26 cellular contexts compared by ENCODE assay signal in genomic region chr4:73853718-73854473, GRCh38. TPM values are rescaled to one million over a fixed set of nuclear protein-coding genes. Genes with fewer than 3 reads are reported as not detected.
A peak's percentile ranks its signal among the peaks of the same experiment; 100 is the strongest.
DNase-seq lines count a peak whose midpoint lies in the region; ATAC-seq, FAIRE-seq and TF ChIP-seq lines count a peak whose summit lies in the region.
"Had no signal": no experiment of that assay in that cellular context is flagged by ENCODE, and none has a peak within 500 bp of the region (broad histone marks: within the 10 kb centered on the region; RNA-seq: fewer than 3 reads in every experiment).

No MANE protein-coding gene starts in this region.

- TF ChIP-seq RAD21 in A549 (conservative IDR thresholded peaks at IDR 0.05 in 1 of 2, IDR thresholded peaks at IDR 0.05 in 1 of 2) (no peak), H1 (IDR thresholded peaks at IDR 0.05 in 1 of 2, conservative IDR thresholded peaks at IDR 0.05 in 1 of 2; ENCODE audit: low read depth in 2 of 2, low read length in 2 of 2) (no peak)

- H3K79me2 ChIP-seq in H1 (ENCODE audit: control insufficient read depth in 1 of 2, insufficient read depth in 2 of 2, low read length in 2 of 2) (no peaks in the 10 kb centered on the region), PC-3 (ENCODE audit: low read length) (no peaks in the 10 kb centered on the region)

- 75% methylated on average over 8 of the region's 8 CpGs for WGBS in A549 (ENCODE audit: missing lambda C conversion rate)
- WGBS in H1 (ENCODE audit: extremely low coverage in 1 of 2, insufficient coverage in 1 of 2, insufficient read length in 1 of 2, insufficient replicate concordance in 2 of 2, low coverage in 1 of 2, low lambda C conversion rate in 2 of 2, missing lambda C conversion rate in 1 of 2), 2 experiments: 67% methylated on average over 7 of the region's 8 CpGs; no CpG with 5 or more reads in 1 of the 2 experiments

- H3K4me3 ChIP-seq in A549 (no peak overlapping the region), HUES48 (ENCODE audit: low read depth, low read length) (peak overlapping the region; percentile 49), H1 (ENCODE audit: extremely low read depth in 1 of 4, insufficient read depth in 2 of 4, low read depth in 3 of 4, low read length in 4 of 4) (peak overlapping the region in 1 of 4 experiments; percentile 18; a peak in 1 of 8 replicates), neutrophil (ENCODE audit: low read depth in 1 of 2, low read length in 1 of 2) (peak overlapping the region; percentile 52), PC-3 (ENCODE audit: low read length) (no peak overlapping the region)
- H3K4me3 ChIP-seq: adrenal gland, cardiac muscle cell, SJCRH30, uterus had no signal

- POLR2A ChIA-PET in A549 (lab: Yijun Ruan, JAX): no interaction called here
- POLR2A ChIA-PET in H1 (lab: Charles Lee; ENCODE audit: partially characterized antibody): no interaction called here
- POLR2A ChIA-PET in PC-3 (lab: Charles Lee; ENCODE audit: unreplicated experiment): interaction anchor here (0.6 kb wide), 2 partner anchors 42 to 114 kb away, joined by 4 read pairs; partner anchors contain the start of gene CXCL8

- TF ChIP-seq CTCF in A549 (IDR thresholded peaks at IDR 0.05) (no peak), H1 (IDR thresholded peaks at IDR 0.05; ENCODE audit: control extremely low read depth in 1 of 3, insufficient read depth in 1 of 3, low read depth in 1 of 3, low read length in 3 of 3) (no peak), neutrophil (IDR thresholded peaks at IDR 0.05) (no peak), PC-3 (conservative IDR thresholded peaks at IDR 0.05; ENCODE audit: low read depth, low read length) (no peak), GM10266 (IDR thresholded peaks at IDR 0.05; ENCODE audit: control insufficient read depth, insufficient read depth, low read depth, missing control alignments) (no peak)

- intact Hi-C loops in PC-3 (cut with micrococcal nuclease): no loop called here

- H3K9me2 ChIP-seq in PC-3 (replicated peaks; ENCODE audit: low read length): no peaks in the 10 kb centered on the region

- no peaks in the 10 kb centered on the region for H3K4me1 ChIP-seq in A549
- 0 out of 2 replicates have a peak, but pooled peaks cover 8% of the 10 kb centered on the region for H3K4me1 ChIP-seq in HUES48 (ENCODE audit: control insufficient read depth, insufficient read depth, low read length)
- H3K4me1 ChIP-seq in H1 (replicated peaks in 1 of 4; ENCODE audit: control insufficient read depth in 3 of 4, insufficient read depth in 4 of 4, low read length in 3 of 4): 0 out of 7 replicates have a peak, but pooled peaks cover 0 to 3% (median 0%) of the 10 kb centered on the region in 4 experiments
- H3K4me1 ChIP-seq in neutrophil (ENCODE audit: control insufficient read depth in 1 of 2, insufficient read depth in 1 of 2, low read depth in 1 of 2, low read length in 1 of 2): peaks cover 39 to 53% of the 10 kb centered on the region in 2 experiments
- peaks cover 18% of the 10 kb centered on the region for H3K4me1 ChIP-seq in PC-3 (ENCODE audit: insufficient read depth, low read length)
- H3K4me1 ChIP-seq: adrenal gland, SJCRH30, uterus had no signal

- H4K91ac ChIP-seq in H1 (replicated peaks; ENCODE audit: insufficient read length, low read length): no peak overlapping the region

- H3K27me3 ChIP-seq in HUES48 (ENCODE audit: control insufficient read depth, insufficient read depth, low read length) (peaks cover 19% of the 10 kb centered on the region), H1 (replicated peaks in 1 of 4; ENCODE audit: control insufficient read depth in 3 of 4, extremely low read depth in 1 of 4, insufficient read depth in 3 of 4, low read length in 3 of 4) (no peaks in the 10 kb centered on the region), neutrophil (no peaks in the 10 kb centered on the region), PC-3 (ENCODE audit: low read length) (no peaks in the 10 kb centered on the region)
- H3K27me3 ChIP-seq: adrenal gland, SJCRH30, uterus had no signal

- H3K9ac ChIP-seq in HUES48 (ENCODE audit: low read depth, low read length): no peak overlapping the region
- no peak overlapping the region for H3K9ac ChIP-seq in H1 (replicated peaks in 1 of 4; ENCODE audit: extremely low read depth in 1 of 4, low read depth in 3 of 4, low read length in 3 of 4)
- H3K9ac ChIP-seq in PC-3 (ENCODE audit: low read length): no peak overlapping the region

- FAIRE-seq in A549 (lab: Jason Lieb, UNC) (no peak), H1 (lab: Jason Lieb, UNC) (no peak)
- FAIRE-seq: A204.1 had no signal

- no peak overlapping the region for H3K14ac ChIP-seq in H1 (ENCODE audit: insufficient read length)

- no peaks in the 10 kb centered on the region for H3K36me3 ChIP-seq in HUES48 (ENCODE audit: control insufficient read depth, insufficient read depth, low read length)
- no peaks in the 10 kb centered on the region for H3K36me3 ChIP-seq in H1 (ENCODE audit: control insufficient read depth in 2 of 4, insufficient read depth in 4 of 4, low read length in 3 of 4)
- no peaks in the 10 kb centered on the region for H3K36me3 ChIP-seq in neutrophil
- H3K36me3 ChIP-seq in PC-3 (ENCODE audit: low read depth, low read length): no peaks in the 10 kb centered on the region
- H3K36me3 ChIP-seq: adrenal gland, cardiac muscle cell, SJCRH30, spleen, uterus had no signal

- H2BK15ac ChIP-seq in H1 (ENCODE audit: low read length): no peak overlapping the region; the same call in 1 of the 2 replicates

- no peaks in the 10 kb centered on the region for H3F3A ChIP-seq in PC-3 (ENCODE audit: low read length, unreplicated experiment)

- no peak overlapping the region for H3K18ac ChIP-seq in H1 (ENCODE audit: extremely low read depth, low read length)

- ATAC-seq in A549 (no peak), PC-3 (no peak)

- H2BK120ac ChIP-seq in H1 (replicated peaks; ENCODE audit: low read depth, low read length): no peak overlapping the region

- no peak overlapping the region for H4K5ac ChIP-seq in H1 (ENCODE audit: insufficient read length, low read depth, low read length)

- no peak overlapping the region for H2BK5ac ChIP-seq in H1 (ENCODE audit: low read depth, low read length)

- peaks cover 13% of the 10 kb centered on the region for H3K9me3 ChIP-seq in A549
- no peaks in the 10 kb centered on the region for H3K9me3 ChIP-seq in HUES48 (ENCODE audit: control insufficient read depth, insufficient read depth, low read length)
- no peaks in the 10 kb centered on the region for H3K9me3 ChIP-seq in H1 (ENCODE audit: insufficient read depth in 2 of 2, low read depth in 1 of 2, low read length in 1 of 2)
- H3K9me3 ChIP-seq in neutrophil: no peaks in the 10 kb centered on the region
- no peaks in the 10 kb centered on the region for H3K9me3 ChIP-seq in PC-3 (ENCODE audit: low read length)
- H3K9me3 ChIP-seq: adrenal gland, SJCRH30, spleen, uterus had no signal

- 0 out of 2 replicates have a peak overlapping the region, but pooled peaks have one; percentile 5 for H4K8ac ChIP-seq in H1 (ENCODE audit: extremely low read depth, insufficient read depth, low read length)

- H3K4me2 ChIP-seq in A549 (no peak overlapping the region), H1 (ENCODE audit: insufficient read depth in 1 of 2, low read depth in 2 of 2, low read length in 2 of 2) (peak overlapping the region; percentile 32 to 33; a peak in 2 of 4 replicates), PC-3 (ENCODE audit: low read length) (no peak overlapping the region)

- DNase-seq in A549 (ENCODE audit: low read depth in 1 of 2, low spot score in 1 of 2): no peak
- DNase-seq in H1 (ENCODE audit: low read depth in 1 of 2, low spot score in 2 of 2): no peak
- DNase-seq in activated CD4-positive, alpha-beta T cell treated with anti-CD3 and anti-CD28 coated beads, Interleukin-2, amount 50 U/mL, for 4 hours: no peak
- no peak for DNase-seq in PC-3
- DNase-seq in AML-193 (lab: John Stamatoyannopoulos, UW): no peak
- no peak for DNase-seq in GM10266 (ENCODE audit: extremely low spot score)
- DNase-seq: activated CD4-positive, alpha-beta T cell treated with anti-CD3 and anti-CD28 coated beads, Interleukin-2, amount 10 ng/mL, durations not matched to agents 7 days and 5 days; activated CD8-positive, alpha-beta memory T cell treated with anti-CD3 and anti-CD28 coated beads, Interleukin-2, amount 50 U/mL, for 4 hours; activated effector memory CD4-positive, alpha-beta T cell treated with Interleukin-2 at 50 U/mL for 16 hours; adrenal gland; C1 segment of cervical spinal cord; Karpas-422; NCI-H1092; stimulated activated CD4-positive, alpha-beta T cell treated with anti-CD3 and anti-CD28 coated beads, Interleukin-4, amount 100 ng/mL, for 24 hours; T-helper 1 cell; uterus had no signal

- H4K20me1 ChIP-seq in H1 (replicated peaks in 1 of 2; ENCODE audit: control insufficient read depth in 1 of 2, insufficient read depth in 2 of 2, low read length in 2 of 2): no peaks in the 10 kb centered on the region
- H4K20me1 ChIP-seq in PC-3 (ENCODE audit: low read length): no peaks in the 10 kb centered on the region

- H2AK5ac ChIP-seq in H1 (ENCODE audit: low read depth, low read length): no peak overlapping the region

- no peak overlapping the region for H3K4ac ChIP-seq in H1 (replicated peaks; ENCODE audit: insufficient read length, low read depth, low read length)

- no peak overlapping the region for H3K27ac ChIP-seq in A549
- H3K27ac ChIP-seq in HUES48 (ENCODE audit: low read depth, low read length): no peak overlapping the region
- H3K27ac ChIP-seq in H1 (ENCODE audit: low read depth, low read length): no peak overlapping the region
- H3K27ac ChIP-seq in neutrophil: peak overlapping the region; percentile 63
- no peak overlapping the region for H3K27ac ChIP-seq in PC-3 (ENCODE audit: low read length)
- H3K27ac ChIP-seq: adrenal gland, cardiac muscle cell, SJCRH30, spleen, uterus had no signal

- TF ChIP-seq EP300 in A549 (IDR thresholded peaks at IDR 0.05) (no peak), H1 (IDR thresholded peaks at IDR 0.05; ENCODE audit: borderline replicate concordance in 1 of 2, low read depth in 2 of 2, low read length in 2 of 2) (no peak)

- H3K79me1 ChIP-seq in H1 (ENCODE audit: low read depth, low read length): no peaks in the 10 kb centered on the region

- no peaks in the 10 kb centered on the region; the same call in 1 of the 2 replicates for H3K23me2 ChIP-seq in H1 (ENCODE audit: low read depth, low read length)

- H3K23ac ChIP-seq in H1 (ENCODE audit: insufficient read length): no peak overlapping the region

- H3K56ac ChIP-seq in H1 (replicated peaks; ENCODE audit: insufficient read length, low read depth, low read length): no peak overlapping the region

- H2AFZ ChIP-seq in H1 (ENCODE audit: low read length) (peak overlapping the region; percentile 77; the same call in 1 of the 2 replicates), PC-3 (ENCODE audit: low read length) (no peak overlapping the region)

- TF ChIP-seq POLR2A in A549 (IDR thresholded peaks at IDR 0.05; ENCODE audit: low read length) (no peak), H1 (IDR thresholded peaks at IDR 0.05; ENCODE audit: control extremely low read depth in 1 of 2, low read depth in 2 of 2, low read length in 2 of 2) (no peak)

- no TSS peak for BruUV-seq in PC-3 (replicated peaks; lab: Mats Ljungman, UMichigan)

- H2BK20ac ChIP-seq in H1 (ENCODE audit: low read length): no peak overlapping the region

- H2BK12ac ChIP-seq in H1 (ENCODE audit: low read depth, low read length): no peak overlapping the region

- CTCF ChIA-PET in A549 (lab: Yijun Ruan, JAX) (interaction anchor here (1.0 kb wide), 1 partner anchor 124 kb away, joined by 4 read pairs; no protein-coding TSS in a partner anchor), H1 (lab: Charles Lee; ENCODE audit: partially characterized antibody) (interaction anchor here (0.6 to 5.0 kb wide), 9 partner anchors 10 to 205 kb away, joined by 3 to 40 read pairs (median 3); partner anchors contain the start of genes CXCL1 and CXCL6), PC-3 (lab: Charles Lee) (interaction anchor here (1.3 kb wide), 1 partner anchor 11 kb away, joined by 4 read pairs; no protein-coding TSS in a partner anchor)

RNA-seq across cellular contexts. Expression of gene PF4V1, which starts 0.8 kb away (rescaled TPM):
- polyA plus RNA-seq in A549 (2011; rRNA removed): not detected in 2 replicates
- polyA plus RNA-seq in A549 (2012; cell fraction: cytosol; rRNA removed): not detected in 2 replicates
- polyA plus RNA-seq in A549 (2012; cell fraction: nucleus; rRNA removed): not detected in 2 replicates
- polyA plus RNA-seq in A549 (2017; fragmentation: RNase III; extraction: RNeasy Plus Mini Kit Qiagen cat#74134 plus additional on column Dnase treatment): not detected in 3 replicates
- not detected in 2 replicates for polyA minus RNA-seq in A549 (2011; rRNA and poly(A)+ RNA removed)
- not detected in 2 replicates for total RNA-seq in H1 (2021; fragmentation: NEBNext Ultra II Directional; extraction: Animal tissue kit (Norgen Biotek cat#: 25700))
- polyA plus RNA-seq in H1 (2011; rRNA removed): not detected in 2 replicates
- polyA plus RNA-seq in H1 (2011; cell fraction: cytosol; rRNA removed): 0.62 TPM
- polyA plus RNA-seq in H1 (2011; cell fraction: nucleus; rRNA removed): not detected
- polyA plus RNA-seq in H1 (2012, experiment 1 of 2): 0.58 TPM in 1 of 4 replicates, not detected in the others
- polyA plus RNA-seq in H1 (2012, experiment 2 of 2): not detected
- not detected for polyA plus RNA-seq in H1 (2013, experiment 1 of 2)
- not detected for polyA plus RNA-seq in H1 (2013, experiment 2 of 2)
- not detected in 2 replicates for polyA minus RNA-seq in H1 (2011; rRNA and poly(A)+ RNA removed)
- polyA minus RNA-seq in H1 (2011; cell fraction: cytosol; rRNA and poly(A)+ RNA removed): not detected
- not detected for polyA minus RNA-seq in H1 (2011; cell fraction: nucleus; rRNA and poly(A)+ RNA removed)
- not detected in 2 replicates for total RNA-seq in PC-3 (2014; rRNA removed)
- total RNA-seq: activated CD4-positive, alpha-beta T cell treated with anti-CD3 and anti-CD28 coated beads, Interleukin-2, amount 10 ng/mL, durations not matched to agents 7 days and 5 days; adrenal gland; cardiac muscle cell; esophagus mucosa; left colon; progenitor cell of endocrine pancreas; SJCRH30; uterus had no signal
- polyA plus RNA-seq: adrenal gland, cardiac muscle cell had no signal

RNA-seq across cellular contexts. Expression of gene CXCL1, which starts 15.3 kb away (rescaled TPM):
- polyA plus RNA-seq in A549 (2011; rRNA removed): 16.3 and 20.0 TPM in 2 replicates
- 23.1 and 27.7 TPM in 2 replicates for polyA plus RNA-seq in A549 (2012; cell fraction: cytosol; rRNA removed)
- 15.8 and 29.3 TPM in 2 replicates for polyA plus RNA-seq in A549 (2012; cell fraction: nucleus; rRNA removed)
- 12.9 to 16.2 TPM (median 14.9 TPM) in 3 replicates for polyA plus RNA-seq in A549 (2017; fragmentation: RNase III; extraction: RNeasy Plus Mini Kit Qiagen cat#74134 plus additional on column Dnase treatment)
- polyA minus RNA-seq in A549 (2011; rRNA and poly(A)+ RNA removed): 3.1 and 5.4 TPM in 2 replicates
- 0.69 and 0.80 TPM in 2 replicates for total RNA-seq in H1 (2021; fragmentation: NEBNext Ultra II Directional; extraction: Animal tissue kit (Norgen Biotek cat#: 25700))
- polyA plus RNA-seq in H1 (2011; rRNA removed): 0.77 and 1.2 TPM in 2 replicates
- 0.62 TPM for polyA plus RNA-seq in H1 (2011; cell fraction: cytosol; rRNA removed)
- polyA plus RNA-seq in H1 (2011; cell fraction: nucleus; rRNA removed): 0.46 TPM
- 0.68 to 1.2 TPM (median 0.93 TPM) in 4 replicates for polyA plus RNA-seq in H1 (2012, experiment 1 of 2)
- polyA plus RNA-seq in H1 (2012, experiment 2 of 2): 0.58 TPM
- 2.8 TPM for polyA plus RNA-seq in H1 (2013, experiment 1 of 2)
- polyA plus RNA-seq in H1 (2013, experiment 2 of 2): 3.1 TPM
- 0.57 and 0.59 TPM in 2 replicates for polyA minus RNA-seq in H1 (2011; rRNA and poly(A)+ RNA removed)
- polyA minus RNA-seq in H1 (2011; cell fraction: cytosol; rRNA and poly(A)+ RNA removed): 3.1 TPM
- 1.00 TPM for polyA minus RNA-seq in H1 (2011; cell fraction: nucleus; rRNA and poly(A)+ RNA removed)
- 239 and 267 TPM in 2 replicates for total RNA-seq in PC-3 (2014; rRNA removed)
- total RNA-seq: activated CD4-positive, alpha-beta T cell treated with anti-CD3 and anti-CD28 coated beads, Interleukin-2, amount 10 ng/mL, durations not matched to agents 7 days and 5 days; cardiac muscle cell; SJCRH30 had no signal
- polyA plus RNA-seq: cardiac muscle cell had no signal

RNA-seq across cellular contexts. Expression of gene CXCL6, which starts 17.4 kb away (rescaled TPM):
- polyA plus RNA-seq in A549 (2011; rRNA removed) (0.06 TPM in 1 of 2 replicates, not detected in the other), A549 (2017; fragmentation: RNase III; extraction: RNeasy Plus Mini Kit Qiagen cat#74134 plus additional on column Dnase treatment) (0.11 to 0.16 TPM in 2 of 3 replicates, not detected in the other), H1 (2011; rRNA removed) (6.3 and 10.2 TPM in 2 replicates)
- polyA plus RNA-seq in A549 (2012; cell fraction: cytosol; rRNA removed): 0.01 TPM in 1 of 2 replicates, not detected in the other
- polyA plus RNA-seq in A549 (2012; cell fraction: nucleus; rRNA removed): not detected in 2 replicates
- polyA minus RNA-seq in A549 (2011; rRNA and poly(A)+ RNA removed): not detected in 2 replicates
- 7.6 and 8.0 TPM in 2 replicates for total RNA-seq in H1 (2021; fragmentation: NEBNext Ultra II Directional; extraction: Animal tissue kit (Norgen Biotek cat#: 25700))
- 7.0 TPM for polyA plus RNA-seq in H1 (2011; cell fraction: cytosol; rRNA removed)
- polyA plus RNA-seq in H1 (2011; cell fraction: nucleus; rRNA removed): 6.0 TPM
- polyA plus RNA-seq in H1 (2012, experiment 1 of 2): 6.8 to 10.4 TPM (median 8.2 TPM) in 4 replicates
- 2.3 TPM for polyA plus RNA-seq in H1 (2012, experiment 2 of 2)
- 6.9 TPM for polyA plus RNA-seq in H1 (2013, experiment 1 of 2)
- polyA plus RNA-seq in H1 (2013, experiment 2 of 2): 7.8 TPM
- 0.50 and 0.56 TPM in 2 replicates for polyA minus RNA-seq in H1 (2011; rRNA and poly(A)+ RNA removed)
- polyA minus RNA-seq in H1 (2011; cell fraction: cytosol; rRNA and poly(A)+ RNA removed): 1.8 TPM
- 2.3 TPM for polyA minus RNA-seq in H1 (2011; cell fraction: nucleus; rRNA and poly(A)+ RNA removed)
- 23.4 and 25.7 TPM in 2 replicates for total RNA-seq in PC-3 (2014; rRNA removed)
- total RNA-seq: activated CD4-positive, alpha-beta T cell treated with anti-CD3 and anti-CD28 coated beads, Interleukin-2, amount 10 ng/mL, durations not matched to agents 7 days and 5 days; cardiac muscle cell; mononuclear cell; SJCRH30 had no signal
- polyA plus RNA-seq: cardiac muscle cell had no signal

Comparison
In these comparisons a context has a peak if more than half of its experiments do, and no peak if none do; other contexts are left out.
1. H3K4me2 ChIP-seq: peak in H1 (2 of 2); none in A549 (single experiment) and PC-3 (single experiment).
2. H3K4me3 ChIP-seq: peak in HUES48 (single experiment) and neutrophil (2 of 2); none in A549 (single experiment) and PC-3 (single experiment).
3. RNA of gene CXCL1, which starts 15.3 kb away (total RNA-seq): 239 to 267 TPM in PC-3; 0.69 to 0.80 TPM in H1; every median in the first group is over 100 times any median in the second.
4. Of the 18 proteins assayed by ChIP-seq in both H1 and A549: peak only in H1: none; only in A549: none; in both: MAFK; in neither: 17.